ENCODE assay signal across 8 cellular contexts in the genomic region with DNA sequence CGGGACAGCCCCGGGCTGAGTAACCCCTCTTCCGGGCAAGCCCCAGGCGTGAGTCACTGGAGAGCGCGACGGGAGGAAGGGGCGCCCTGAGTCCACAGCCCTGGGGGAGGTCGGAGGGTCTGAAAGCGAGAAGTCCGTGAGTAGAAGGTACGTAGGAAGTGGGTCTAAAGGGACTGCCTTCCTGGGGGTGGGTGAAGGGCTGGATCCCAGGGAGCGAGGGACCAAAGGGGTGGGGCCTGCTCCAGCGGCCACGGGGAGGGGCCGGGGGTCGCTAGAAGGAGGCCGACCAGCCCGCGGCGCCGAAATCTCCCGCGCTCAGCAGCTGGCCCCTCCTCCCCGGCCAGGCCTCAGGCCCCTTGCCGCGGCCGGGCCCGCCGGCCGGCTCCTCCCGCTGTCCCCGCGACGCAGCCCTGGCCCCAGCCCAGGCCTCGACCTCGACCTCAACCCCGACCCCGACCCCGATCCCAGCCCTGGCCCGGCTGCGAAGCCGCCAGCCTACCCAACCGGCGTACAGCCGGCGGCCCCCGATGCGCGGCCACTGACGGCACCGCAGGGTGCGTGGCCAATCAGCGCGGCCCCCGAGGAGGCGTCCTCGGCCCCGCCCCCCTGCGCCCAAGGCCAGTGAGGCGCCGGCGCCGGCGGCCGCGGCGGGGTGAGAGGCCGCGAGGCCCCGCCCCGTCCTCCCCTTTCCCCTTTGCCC. TPM values are rescaled to one million over a fixed set of nuclear protein-coding genes. Genes with fewer than 3 reads are reported as not detected.
A peak's percentile ranks its signal among the peaks of the same experiment; 100 is the strongest.
DNase-seq lines count a peak whose midpoint lies in the region; ATAC-seq and TF ChIP-seq lines count a peak whose summit lies in the region.

No MANE protein-coding gene starts in this region.

- DNase-seq in GM19240 (ENCODE audit: insufficient read length, low spot score) (peak; percentile 93), NCI-H524 (lab: John Stamatoyannopoulos, UW) (peak; percentile 77 to 90), coronary artery (ENCODE audit: low spot score) (peak; percentile 92), left colon (peak; percentile 57 to 93)
- DNase-seq in activated CD4-positive, alpha-beta T cell treated with anti-CD3 and anti-CD28 coated beads for 48 hours = peak; percentile 90
- DNase-seq in stimulated activated CD4-positive, alpha-beta T cell treated with anti-CD3 and anti-CD28 coated beads, Interleukin-1b, Interleukin-23, amount 100 ng/mL, for 4 hours (ENCODE audit: low read depth in 2 of 2) = peak; percentile 86 to 94

- peaks cover 0 to 38% (median 31%) of the 10 kb centered on the region in 11 experiments; a peak in 19 of 22 replicates for H4K20me1 ChIP-seq in BLaER1 treated with 17β-estradiol and CSF1 and Interleukin-3, amounts not matched to agents 10 nM and 100 nM

- TF ChIP-seq CTCF in coronary artery (IDR thresholded peaks at IDR 0.05) = no peak

- peak overlapping the region; percentile 75 to 97 (median 87) for H3K4me2 ChIP-seq in BLaER1 treated with 17β-estradiol and CSF1 and Interleukin-3, amounts not matched to agents 10 nM and 100 nM

- no peaks in the 10 kb centered on the region for H3K27me3 ChIP-seq in BLaER1 treated with 17β-estradiol and CSF1 and Interleukin-3, amounts not matched to agents 10 nM and 100 nM

- ATAC-seq in HG03439 (IDR thresholded peaks at IDR 0.05; ENCODE audit: unreplicated experiment) (peak; percentile 89), left colon (peak; percentile 95)

- peak overlapping the region; percentile 87 to 96 (median 94) for H3K27ac ChIP-seq in BLaER1 treated with 17β-estradiol and CSF1 and Interleukin-3, amounts not matched to agents 10 nM and 100 nM
- peak overlapping the region; percentile 98 to 99 for H3K27ac ChIP-seq in coronary artery

- H3K4me1 ChIP-seq in BLaER1 treated with 17β-estradiol and CSF1 and Interleukin-3, amounts not matched to agents 10 nM and 100 nM = peaks cover 19 to 38% (median 25%) of the 10 kb centered on the region in 10 experiments

- H3K9me3 ChIP-seq in BLaER1 treated with 17β-estradiol and CSF1 and Interleukin-3, amounts not matched to agents 10 nM and 100 nM (replicated peaks in 1 of 11) = no peaks in the 10 kb centered on the region

- peaks cover 0 to 15% (median 0%) of the 10 kb centered on the region in 11 experiments; a peak in 9 of 22 replicates for H3K36me3 ChIP-seq in BLaER1 treated with 17β-estradiol and CSF1 and Interleukin-3, amounts not matched to agents 10 nM and 100 nM

- H3K9ac ChIP-seq in BLaER1 treated with 17β-estradiol and CSF1 and Interleukin-3, amounts not matched to agents 10 nM and 100 nM = peak overlapping the region; percentile 88 to 98 (median 96)

- intact Hi-C loops in left colon (cut with DNase I, micrococcal nuclease) = no loop called here

- H3K4me3 ChIP-seq in BLaER1 treated with 17β-estradiol and CSF1 and Interleukin-3, amounts not matched to agents 10 nM and 100 nM = peak overlapping the region; percentile 79 to 100 (median 96)
- peak overlapping the region; percentile 97 for H3K4me3 ChIP-seq in coronary artery

RNA-seq across cellular contexts. Expression of a gene that starts 22.5 kb away (rescaled TPM):
- 10 to 100 TPM; 48.9 to 59.7 TPM for total RNA-seq in left colon

Comparison
In these comparisons a context has a peak if more than half of its experiments do, and no peak if none do; other contexts are left out.
1. Peak in every context shown above with its lines: DNase-seq, ATAC-seq, H3K4me3 ChIP-seq and H3K27ac ChIP-seq.